ENCODE assay signal across 8 cellular contexts in genomic region chr5:160118349-160119141, GRCh38. TPM values are rescaled to one million over a fixed set of nuclear protein-coding genes. Genes with fewer than 3 reads are reported as not detected.
A peak's percentile ranks its signal among the peaks of the same experiment; 100 is the strongest.
DNase-seq lines count a peak whose midpoint lies in the region; ATAC-seq, FAIRE-seq and TF ChIP-seq lines count a peak whose summit lies in the region.

No MANE protein-coding gene starts in this region.

- H3K36me3 ChIP-seq in GM23248 (ENCODE audit: low read depth) (peaks cover 5% of the 10 kb centered on the region; the same call in 1 of the 2 replicates), Loucy (ENCODE audit: insufficient read depth, low read length) (no peaks in the 10 kb centered on the region), lung (ENCODE audit: control insufficient read depth in 2 of 2, insufficient read depth in 2 of 2, low read length in 2 of 2) (peaks cover 0 to 5% of the 10 kb centered on the region in 2 donors)

- H3K4me1 ChIP-seq in GM23248 (ENCODE audit: insufficient read depth) (no peaks in the 10 kb centered on the region), Loucy (ENCODE audit: insufficient read depth, low read length, poor library complexity, severe bottlenecking) (peaks cover 5% of the 10 kb centered on the region), lung (ENCODE audit: control insufficient read depth in 2 of 2, insufficient read depth in 2 of 2, low read length in 2 of 2) (no peaks in the 10 kb centered on the region)

- H3F3A ChIP-seq in GM23248 (ENCODE audit: insufficient read depth) (peaks cover 8% of the 10 kb centered on the region; the same call in 1 of the 2 replicates), Loucy (ENCODE audit: low read depth) (no peaks in the 10 kb centered on the region)

- H3K9ac ChIP-seq in GM23248 (peak overlapping the region; percentile 82), Loucy (ENCODE audit: low read depth, low read length, poor library complexity, severe bottlenecking) (peak overlapping the region; percentile 82)

- H3K79me2 ChIP-seq in GM23248 (ENCODE audit: insufficient read depth) (peaks cover 42% of the 10 kb centered on the region), Loucy (ENCODE audit: insufficient read depth, low read length) (peaks cover 25% of the 10 kb centered on the region)

- DNase-seq in GM10266 (ENCODE audit: extremely low spot score) (peak; percentile 62), GM23248 (no peak), lung (ENCODE audit: low spot score) (peak; percentile 54), RCC 7860 (ENCODE audit: low spot score) (no peak)
- DNase-seq in activated CD4-positive, alpha-beta T cell treated with anti-CD3 and anti-CD28 coated beads, Interleukin-2, amount 10 ng/mL, durations not matched to agents 24 days and 14 days, result peak; percentile 88
- DNase-seq in stimulated activated CD8-positive, alpha-beta memory T cell treated with anti-CD3 and anti-CD28 coated beads, Interleukin-12 subunit alpha, Interleukin-12 subunit beta, amount 100 ng/mL, for 4 hours (ENCODE audit: low read depth), result peak; percentile 40

- peaks cover 11% of the 10 kb centered on the region for H3K27me3 Mint-ChIP-seq in activated CD4-positive, alpha-beta T cell treated with anti-CD3 and anti-CD28 coated beads, Interleukin-2, amount 10 ng/mL, durations not matched to agents 24 days and 14 days
- peaks cover 12% of the 10 kb centered on the region for H3K27me3 Mint-ChIP-seq in dendritic cell treated with granulocyte-macrophage colony-stimulating factor and Interleukin-4, amounts not matched to agents 40 ng/mL and 50 ng/mL, for 4 days

- H3K9me3 ChIP-seq in GM23248 (ENCODE audit: low read depth) (no peaks in the 10 kb centered on the region), Loucy (ENCODE audit: insufficient read depth, low read depth, low read length) (no peaks in the 10 kb centered on the region), lung (ENCODE audit: control insufficient read depth in 2 of 2, insufficient read depth in 1 of 2, low read length in 1 of 2) (no peaks in the 10 kb centered on the region)

- H3K4me2 ChIP-seq in GM23248 (ENCODE audit: unreplicated experiment) (peak overlapping the region; percentile 76), Loucy (ENCODE audit: low read depth, low read length, poor library complexity, severe bottlenecking) (peak overlapping the region; percentile 79)

- peak overlapping the region; percentile 80 for H3K4me3 Mint-ChIP-seq in activated CD4-positive, alpha-beta T cell treated with anti-CD3 and anti-CD28 coated beads, Interleukin-2, amount 10 ng/mL, durations not matched to agents 24 days and 14 days
- H3K4me3 Mint-ChIP-seq in dendritic cell treated with granulocyte-macrophage colony-stimulating factor and Interleukin-4, amounts not matched to agents 40 ng/mL and 50 ng/mL, for 4 days, result peak overlapping the region; percentile 87

- peak; percentile 46 for ATAC-seq in lung (ENCODE audit: insufficient read depth, low FRiP score)

- peaks cover 14% of the 10 kb centered on the region for H3K4me1 Mint-ChIP-seq in activated CD4-positive, alpha-beta T cell treated with anti-CD3 and anti-CD28 coated beads, Interleukin-2, amount 10 ng/mL, durations not matched to agents 24 days and 14 days
- H3K4me1 Mint-ChIP-seq in dendritic cell treated with granulocyte-macrophage colony-stimulating factor and Interleukin-4, amounts not matched to agents 40 ng/mL and 50 ng/mL, for 4 days (ENCODE audit: low read depth), result peaks cover 8% of the 10 kb centered on the region

- H3K36me3 Mint-ChIP-seq in activated CD4-positive, alpha-beta T cell treated with anti-CD3 and anti-CD28 coated beads, Interleukin-2, amount 10 ng/mL, durations not matched to agents 24 days and 14 days (ENCODE audit: low read depth), result peaks cover 26% of the 10 kb centered on the region
- H3K36me3 Mint-ChIP-seq in dendritic cell treated with granulocyte-macrophage colony-stimulating factor and Interleukin-4, amounts not matched to agents 40 ng/mL and 50 ng/mL, for 4 days (ENCODE audit: low read depth), result peaks cover 48% of the 10 kb centered on the region

- H3K27ac ChIP-seq in GM23248 (peak overlapping the region; percentile 70), lung (ENCODE audit: low read depth in 1 of 2, low read length in 1 of 2) (peak overlapping the region; percentile 99)

- H4K20me1 ChIP-seq in GM23248 (ENCODE audit: insufficient read depth) (no peaks in the 10 kb centered on the region), Loucy (ENCODE audit: insufficient read depth, low read length, poor library complexity, severe bottlenecking) (peaks cover 9% of the 10 kb centered on the region)

- TF ChIP-seq CTCF in GM10266 (IDR thresholded peaks at IDR 0.05; ENCODE audit: control insufficient read depth, insufficient read depth, low read depth, missing control alignments), result no peak
- TF ChIP-seq CTCF in Loucy (conservative IDR thresholded peaks at IDR 0.05; ENCODE audit: low read length), result no peak
- TF ChIP-seq CTCF in lung (IDR thresholded peaks at IDR 0.05; ENCODE audit: control extremely low read depth, extremely low read depth), result no peak

- H3K4me3 ChIP-seq in GM23248, result peak overlapping the region; percentile 86
- H3K4me3 ChIP-seq in Loucy (ENCODE audit: low read length, poor library complexity, severe bottlenecking), result peak overlapping the region; percentile 83
- H3K4me3 ChIP-seq in lung, result peak overlapping the region; percentile 96

- no peaks in the 10 kb centered on the region for H3K9me3 Mint-ChIP-seq in activated CD4-positive, alpha-beta T cell treated with anti-CD3 and anti-CD28 coated beads, Interleukin-2, amount 10 ng/mL, durations not matched to agents 24 days and 14 days
- no peaks in the 10 kb centered on the region for H3K9me3 Mint-ChIP-seq in dendritic cell treated with granulocyte-macrophage colony-stimulating factor and Interleukin-4, amounts not matched to agents 40 ng/mL and 50 ng/mL, for 4 days

- intact Hi-C loops in activated CD4-positive, alpha-beta T cell treated with anti-CD3 and anti-CD28 coated beads, Interleukin-2, amount 10 ng/mL, durations not matched to agents 24 days and 14 days (cut with micrococcal nuclease), result loop anchor here (1.0 to 10.0 kb wide), 7 partner anchors 79 to 910 kb away; partner anchors contain the start of genes RNF145, SLU7 and TTC1
- intact Hi-C loops in dendritic cell treated with granulocyte-macrophage colony-stimulating factor and Interleukin-4, amounts not matched to agents 40 ng/mL and 50 ng/mL, for 4 days (cut with micrococcal nuclease), result loop anchor here (5.0 to 10.0 kb wide), 3 partner anchors 36 to 94 kb away; no protein-coding TSS in a partner anchor

- H3K9me2 ChIP-seq in GM23248 (ENCODE audit: insufficient read depth) (no peaks in the 10 kb centered on the region), Loucy (replicated peaks; ENCODE audit: low read depth, low read length) (no peaks in the 10 kb centered on the region)

- in situ Hi-C loops in GM23248 (cut with MboI), result no loop called here

- H3K27me3 ChIP-seq in GM23248 (replicated peaks; ENCODE audit: insufficient read depth) (no peaks in the 10 kb centered on the region), Loucy (ENCODE audit: insufficient read depth, low read length, poor library complexity, severe bottlenecking) (no peaks in the 10 kb centered on the region), lung (ENCODE audit: control insufficient read depth, insufficient read depth) (no peaks in the 10 kb centered on the region)

- peak overlapping the region; percentile 65 for H3K27ac Mint-ChIP-seq in activated CD4-positive, alpha-beta T cell treated with anti-CD3 and anti-CD28 coated beads, Interleukin-2, amount 10 ng/mL, durations not matched to agents 24 days and 14 days
- H3K27ac Mint-ChIP-seq in dendritic cell treated with granulocyte-macrophage colony-stimulating factor and Interleukin-4, amounts not matched to agents 40 ng/mL and 50 ng/mL, for 4 days, result peak overlapping the region; percentile 91

- FAIRE-seq in RCC 7860 (lab: Jason Lieb, UNC), result no peak

- H2AFZ ChIP-seq in GM23248 (peak overlapping the region; percentile 83), Loucy (ENCODE audit: low read length) (peak overlapping the region; percentile 67)

- WGBS in GM23248 (ENCODE audit: low coverage in 1 of 2, low lambda C conversion rate in 2 of 2, missing lambda C conversion rate in 2 of 2), 2 experiments, result 2% methylated on average over 73 to 77 of the region's 79 CpGs
- 0 to 1% methylated on average over 57 to 79 of the region's 79 CpGs for WGBS in lung, 2 donors

RNA-seq across cellular contexts. Expression of gene PWWP2A, which starts 0.7 kb away (rescaled TPM):
- 13.0 and 13.2 TPM in 2 replicates for total RNA-seq in GM23248 (2014; rRNA removed; shearing (Covaris generic))
- 5.1 and 7.8 TPM in 2 replicates for polyA plus RNA-seq in GM23248 (2016; fragmentation: Nextera tagmentation; extraction: Ambion mirVana)
- total RNA-seq in activated CD4-positive, alpha-beta T cell treated with anti-CD3 and anti-CD28 coated beads, Interleukin-2, amount 10 ng/mL, durations not matched to agents 24 days and 14 days, result 26.1 and 26.7 TPM in 2 replicates
- 10 to 100 TPM; 23.0 to 49.0 TPM for total RNA-seq in lung
- polyA plus RNA-seq in lung, result 10 to 100 TPM in 1 of 2 donors, 1 to 10 TPM in 1; 7.9 to 10.0 TPM

Comparison
In these comparisons a context has a peak if more than half of its experiments do, and no peak if none do; other contexts are left out.
1. DNase-seq: peak in GM10266 (single experiment), activated CD4-positive, alpha-beta T cell treated with anti-CD3 and anti-CD28 coated beads, Interleukin-2, amount 10 ng/mL, durations not matched to agents 24 days and 14 days (single experiment), lung (single experiment) and stimulated activated CD8-positive, alpha-beta memory T cell treated with anti-CD3 and anti-CD28 coated beads, Interleukin-12 subunit alpha, Interleukin-12 subunit beta, amount 100 ng/mL, for 4 hours (single experiment); none in GM23248 (single experiment) and RCC 7860 (single experiment).
2. Peak in every context shown above with its lines, with median percentiles within 50 percentile points of each other: H3K4me3 ChIP-seq.